8 cellular contexts compared by ENCODE assay signal in genomic region chr20:46040902-46041535, GRCh38. TPM values are rescaled to one million over a fixed set of nuclear protein-coding genes. Genes with fewer than 3 reads are reported as not detected.
DNase-seq lines count a peak whose midpoint lies in the region; ATAC-seq and TF ChIP-seq lines count a peak whose summit lies in the region.
"Had no signal": no experiment of that assay in that cellular context is flagged by ENCODE, and none has a peak within 500 bp of the region (broad histone marks: within the 10 kb centered on the region; RNA-seq: fewer than 3 reads in every experiment).

No MANE protein-coding gene starts in this region.

- H3K36me3 Mint-ChIP-seq in T-helper 17 cell (ENCODE audit: low read depth) (no peaks in the 10 kb centered on the region), osteocyte (ENCODE audit: unreplicated experiment) (no peaks in the 10 kb centered on the region)

- H3K9me3 ChIP-seq in T-helper 17 cell (ENCODE audit: control insufficient read depth, low read length, poor library complexity, severe bottlenecking): no peaks in the 10 kb centered on the region

- no peak for TF ChIP-seq CTCF in osteocyte (IDR thresholded peaks at IDR 0.05)

- ATAC-seq in T-helper 17 cell: peak; percentile 54
- no peak for ATAC-seq in GM21825 (IDR thresholded peaks at IDR 0.05; ENCODE audit: unreplicated experiment)

- no peaks in the 10 kb centered on the region for H3K4me1 Mint-ChIP-seq in T-helper 17 cell
- H3K4me1 Mint-ChIP-seq in osteocyte (ENCODE audit: unreplicated experiment): no peaks in the 10 kb centered on the region

- H3K27ac Mint-ChIP-seq in T-helper 17 cell: no peak overlapping the region
- H3K27ac Mint-ChIP-seq in osteocyte (ENCODE audit: unreplicated experiment): no peak overlapping the region

- no peak overlapping the region for H3K4me3 Mint-ChIP-seq in T-helper 17 cell
- no peak overlapping the region for H3K4me3 Mint-ChIP-seq in osteocyte (ENCODE audit: unreplicated experiment)

- no peaks in the 10 kb centered on the region for H3K9me3 Mint-ChIP-seq in osteocyte (ENCODE audit: unreplicated experiment)

- peaks cover 33% of the 10 kb centered on the region for H3K27me3 Mint-ChIP-seq in T-helper 17 cell
- H3K27me3 Mint-ChIP-seq in osteocyte (ENCODE audit: unreplicated experiment): peaks cover 21% of the 10 kb centered on the region

- DNase-seq in HT1080 (ENCODE audit: low read depth) (peak; percentile 39), T-helper 17 cell (peak in 2 of 3 donors; percentile 27 to 38), ecto neural progenitor cell (ENCODE audit: low spot score) (peak; percentile 86), NCI-H526 treated with DMSO at 0.1 percent for 48 hours (lab: John Stamatoyannopoulos, UW) (no peak), osteocyte (ENCODE audit: extremely low spot score, unreplicated experiment) (no peak)
- peak; percentile 55 for DNase-seq in stimulated activated CD4-positive, alpha-beta T cell treated with anti-CD3 and anti-CD28 coated beads, Interleukin-4, amount 100 ng/mL, for 1 hour

RNA-seq across cellular contexts. Expression of gene SLC12A5, which starts 12.0 kb away (rescaled TPM):
- total RNA-seq in HT1080 (2014; rRNA removed; shearing (Covaris generic)): 1.3 and 5.1 TPM in 2 replicates
- polyA plus RNA-seq in HT1080 (2015; cell fraction: cytosol; rRNA removed): 3.2 and 4.1 TPM in 2 replicates
- polyA plus RNA-seq in HT1080 (2015; cell fraction: nucleus; rRNA removed): 0.12 and 1.5 TPM in 2 replicates
- total RNA-seq in T-helper 17 cell (not detected), osteocyte (1.7 TPM in 1 of 2 replicates, not detected in the other)
- total RNA-seq: epithelial cell of proximal tubule had no signal

RNA-seq across cellular contexts. Expression of gene MMP9, which starts 32.3 kb away (rescaled TPM):
- 19.4 and 24.4 TPM in 2 replicates for total RNA-seq in HT1080 (2014; rRNA removed; shearing (Covaris generic))
- polyA plus RNA-seq in HT1080 (2015; cell fraction: cytosol; rRNA removed): 0.06 and 0.11 TPM in 2 replicates
- 0.79 and 0.94 TPM in 2 replicates for polyA plus RNA-seq in HT1080 (2015; cell fraction: nucleus; rRNA removed)
- total RNA-seq in T-helper 17 cell (1 to 10 TPM; 2.6 to 2.7 TPM), osteocyte (not detected in 2 replicates)

RNA-seq across cellular contexts. Expression of gene NCOA5, which starts 48.7 kb away (rescaled TPM):
- total RNA-seq in HT1080 (2014; rRNA removed; shearing (Covaris generic)): 20.4 and 24.7 TPM in 2 replicates
- 14.5 and 15.9 TPM in 2 replicates for polyA plus RNA-seq in HT1080 (2015; cell fraction: cytosol; rRNA removed)
- 20.0 and 20.8 TPM in 2 replicates for polyA plus RNA-seq in HT1080 (2015; cell fraction: nucleus; rRNA removed)
- total RNA-seq in T-helper 17 cell (10 to 100 TPM; 14.5 to 15.0 TPM), osteocyte (29.8 and 39.0 TPM in 2 replicates)

Comparison
In these comparisons a context has a peak if more than half of its experiments do, and no peak if none do; other contexts are left out.
1. DNase-seq: peak in HT1080 (single experiment), T-helper 17 cell (2 of 3), ecto neural progenitor cell (single experiment) and stimulated activated CD4-positive, alpha-beta T cell treated with anti-CD3 and anti-CD28 coated beads, Interleukin-4, amount 100 ng/mL, for 1 hour (single experiment); none in NCI-H526 treated with DMSO at 0.1 percent for 48 hours (single experiment) and osteocyte (single experiment).